In the genomic region with DNA sequence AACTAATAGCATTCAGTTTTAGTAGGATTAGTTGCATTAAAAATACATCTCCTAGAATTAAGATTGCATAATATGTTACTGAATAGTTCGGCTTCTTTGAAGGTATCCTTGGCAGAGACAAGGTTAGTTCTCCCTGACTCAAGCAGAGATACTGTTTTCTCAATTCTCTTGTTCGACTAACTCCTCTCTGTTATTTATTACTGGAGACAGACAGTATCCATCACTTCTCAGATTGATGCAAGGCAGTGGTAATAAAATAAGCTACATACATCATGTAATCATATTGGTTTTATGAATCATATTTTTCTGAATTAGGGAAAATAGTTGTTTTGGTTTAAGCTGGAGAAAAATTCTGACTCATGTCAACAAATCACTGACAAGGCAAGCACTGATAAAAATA, we compare ENCODE assay signal across 20 cellular contexts.
A peak's percentile ranks its signal among the peaks of the same experiment; 100 is the strongest.
DNase-seq lines count a peak whose midpoint lies in the region; ATAC-seq and TF ChIP-seq lines count a peak whose summit lies in the region.
"Had no signal": no experiment of that assay in that cellular context is flagged by ENCODE, and none has a peak within 500 bp of the region (broad histone marks: within the 10 kb centered on the region; RNA-seq: fewer than 3 reads in every experiment).

No MANE protein-coding gene starts in this region.

- TF ChIP-seq CTCF in cardiac muscle cell (IDR thresholded peaks at IDR 0.05; ENCODE audit: low read depth, low read length) (no peak), heart right ventricle (IDR thresholded peaks at IDR 0.05) (no peak), fibroblast of pulmonary artery (IDR thresholded peaks at IDR 0.05; ENCODE audit: low read length, missing control alignments) (no peak), uterus (IDR thresholded peaks at IDR 0.05) (no peak), smooth muscle cell (IDR thresholded peaks at IDR 0.05; ENCODE audit: borderline replicate concordance, insufficient read depth, poor library complexity, severe bottlenecking) (no peak), transverse colon (IDR thresholded peaks at IDR 0.05) (no peak)

- no peaks in the 10 kb centered on the region for H3K36me3 Mint-ChIP-seq in activated naive CD4-positive, alpha-beta T cell treated with anti-CD3 and anti-CD28 coated beads, Interleukin-2, amount 50 U/mL, for 72 hours

- H3K9me3 ChIP-seq in cardiac muscle cell (ENCODE audit: low read depth) (no peaks in the 10 kb centered on the region), heart right ventricle (peaks cover 0 to 19% (median 10%) of the 10 kb centered on the region in 11 donors), uterus (peaks cover 0 to 3% of the 10 kb centered on the region in 2 donors), smooth muscle cell (replicated peaks; ENCODE audit: low read depth) (no peaks in the 10 kb centered on the region), transverse colon (peaks cover 0 to 10% of the 10 kb centered on the region in 2 donors)

- H3K27me3 ChIP-seq in cardiac muscle cell (no peaks in the 10 kb centered on the region), heart right ventricle (no peaks in the 10 kb centered on the region), uterus (no peaks in the 10 kb centered on the region), smooth muscle cell (ENCODE audit: low read depth) (no peaks in the 10 kb centered on the region), transverse colon (no peaks in the 10 kb centered on the region)
- H3K27me3 ChIP-seq: BLaER1 had no signal

- H3K9me3 Mint-ChIP-seq in activated naive CD4-positive, alpha-beta T cell treated with anti-CD3 and anti-CD28 coated beads, Interleukin-2, amount 50 U/mL, for 72 hours: peaks cover 0 to 7% of the 10 kb centered on the region in 2 donors

- TF ChIP-seq POLR2A in uterus (IDR thresholded peaks at IDR 0.05) (no peak), transverse colon (IDR thresholded peaks at IDR 0.05) (no peak)

- no peak overlapping the region for H3K4me2 ChIP-seq in smooth muscle cell
- H3K4me2 ChIP-seq: BLaER1 had no signal

- intact Hi-C loops in heart right ventricle (cut with DNase I): no loop called here
- intact Hi-C loops in uterus (cut with DNase I; ENCODE audit: low total_unique reads): no loop called here
- intact Hi-C loops in transverse colon (cut with DNase I; ENCODE audit: low total_unique reads): no loop called here

- H3K27ac Mint-ChIP-seq in activated naive CD4-positive, alpha-beta T cell treated with anti-CD3 and anti-CD28 coated beads, Interleukin-2, amount 50 U/mL, for 72 hours: no peak overlapping the region

- WGBS in heart right ventricle, 2 donors: 55 to 59% methylated on average over 2 of the region's 2 CpGs
- WGBS in smooth muscle cell (ENCODE audit: low lambda C conversion rate): 86% methylated on average over 2 of the region's 2 CpGs
- 61 to 64% methylated on average over 2 of the region's 2 CpGs for WGBS in transverse colon (ENCODE audit: low coverage in 1 of 2), 2 donors

- H4K20me1 ChIP-seq in smooth muscle cell (ENCODE audit: low read depth): no peaks in the 10 kb centered on the region
- H4K20me1 ChIP-seq: BLaER1 had no signal

- DNase-seq in cardiac muscle cell (ENCODE audit: low read depth in 1 of 2, low spot score in 1 of 2): no peak
- no peak for DNase-seq in heart right ventricle
- DNase-seq in astrocyte of the hippocampus (ENCODE audit: low read depth, low spot score): peak; percentile 25
- peak; percentile 24 for DNase-seq in fibroblast of pulmonary artery (ENCODE audit: low read depth)
- DNase-seq in uterus: no peak
- DNase-seq in smooth muscle cell (lab: John Stamatoyannopoulos, UW; ENCODE audit: unreplicated experiment): no peak
- no peak for DNase-seq in transverse colon
- no peak for DNase-seq in activated naive CD4-positive, alpha-beta T cell treated with anti-CD3 and anti-CD28 coated beads, Interleukin-2, amount 50 U/mL, for 72 hours (ENCODE audit: low spot score in 2 of 2)
- DNase-seq: activated CD4-positive, alpha-beta T cell treated with anti-CD3 and anti-CD28 coated beads, Interleukin-2, amount 50 U/mL, for 1 hour; activated effector memory CD4-positive, alpha-beta T cell treated with Interleukin-2 at 50 U/mL for 16 hours; amniotic stem cell; Calu3; effector CD8-positive, alpha-beta T cell; islet precursor cell; NCI-H146; NCI-H774; occipital lobe; right cardiac atrium had no signal

- in situ Hi-C loops in transverse colon (cut with MboI; ENCODE audit: low pct_ligation_motif_present in 1 of 4, low pct_unique_long_range_greater_than_20kb in 1 of 4, low sequenced_read_pairs in 3 of 4): no loop called here

- TF ChIP-seq EP300 in transverse colon (IDR thresholded peaks at IDR 0.05; ENCODE audit: low read depth): no peak

- no peak overlapping the region for H2AFZ ChIP-seq in smooth muscle cell (ENCODE audit: low read depth)

- H3F3A ChIP-seq in smooth muscle cell (ENCODE audit: low read depth): no peaks in the 10 kb centered on the region

- ATAC-seq in heart right ventricle: no peak
- ATAC-seq in activated naive CD4-positive, alpha-beta T cell treated with anti-CD3 and anti-CD28 coated beads, Interleukin-2, amount 50 U/mL, for 72 hours: no peak

- no peak overlapping the region for H3K4me3 ChIP-seq in cardiac muscle cell
- H3K4me3 ChIP-seq in heart right ventricle: no peak overlapping the region
- H3K4me3 ChIP-seq in fibroblast of pulmonary artery (replicated peaks; ENCODE audit: low read depth, low read length): no peak overlapping the region
- H3K4me3 ChIP-seq in uterus: no peak overlapping the region
- H3K4me3 ChIP-seq in smooth muscle cell: no peak overlapping the region
- H3K4me3 ChIP-seq in transverse colon: no peak overlapping the region
- H3K4me3 ChIP-seq: BLaER1, lung had no signal

- H3K27ac ChIP-seq in cardiac muscle cell: peak overlapping the region; percentile 63
- H3K27ac ChIP-seq in heart right ventricle: peak overlapping the region in 1 of 10 donors; percentile 45
- H3K27ac ChIP-seq in uterus: peak overlapping the region; percentile 37 to 53
- H3K27ac ChIP-seq in smooth muscle cell (ENCODE audit: low read depth): no peak overlapping the region
- H3K27ac ChIP-seq in transverse colon: no peak overlapping the region
- H3K27ac ChIP-seq: BLaER1 had no signal

- H3K79me2 ChIP-seq in smooth muscle cell (ENCODE audit: low read depth): no peaks in the 10 kb centered on the region

- H3K4me1 ChIP-seq in cardiac muscle cell (ENCODE audit: low read depth): peaks cover 22% of the 10 kb centered on the region
- peaks cover 0 to 70% (median 24%) of the 10 kb centered on the region in 9 donors for H3K4me1 ChIP-seq in heart right ventricle
- H3K4me1 ChIP-seq in uterus: peaks cover 0 to 4% of the 10 kb centered on the region in 2 donors
- H3K4me1 ChIP-seq in smooth muscle cell (ENCODE audit: low read depth): no peaks in the 10 kb centered on the region
- H3K4me1 ChIP-seq in transverse colon: no peaks in the 10 kb centered on the region
- H3K4me1 ChIP-seq: BLaER1 had no signal

- peaks cover 9% of the 10 kb centered on the region for H3K36me3 ChIP-seq in cardiac muscle cell
- peaks cover 0 to 11% (median 0%) of the 10 kb centered on the region in 9 donors for H3K36me3 ChIP-seq in heart right ventricle
- H3K36me3 ChIP-seq in uterus: no peaks in the 10 kb centered on the region
- no peaks in the 10 kb centered on the region for H3K36me3 ChIP-seq in smooth muscle cell (ENCODE audit: low read depth)
- no peaks in the 10 kb centered on the region for H3K36me3 ChIP-seq in transverse colon

- no peak overlapping the region for H3K9ac ChIP-seq in smooth muscle cell (ENCODE audit: low read depth)
- H3K9ac ChIP-seq: BLaER1 had no signal

Comparison
In these comparisons a context has a peak if more than half of its experiments do, and no peak if none do; other contexts are left out.
1. DNase-seq: peak in astrocyte of the hippocampus (single experiment) and fibroblast of pulmonary artery (single experiment); none in cardiac muscle cell (0 of 2), heart right ventricle (0 of 2), uterus (0 of 2), smooth muscle cell (single experiment), transverse colon (single experiment) and activated naive CD4-positive, alpha-beta T cell treated with anti-CD3 and anti-CD28 coated beads, Interleukin-2, amount 50 U/mL, for 72 hours (0 of 2).
2. H3K27ac ChIP-seq: peak in cardiac muscle cell (single experiment) and uterus (2 of 2); none in smooth muscle cell (single experiment) and transverse colon (0 of 4).